In the genomic region with DNA sequence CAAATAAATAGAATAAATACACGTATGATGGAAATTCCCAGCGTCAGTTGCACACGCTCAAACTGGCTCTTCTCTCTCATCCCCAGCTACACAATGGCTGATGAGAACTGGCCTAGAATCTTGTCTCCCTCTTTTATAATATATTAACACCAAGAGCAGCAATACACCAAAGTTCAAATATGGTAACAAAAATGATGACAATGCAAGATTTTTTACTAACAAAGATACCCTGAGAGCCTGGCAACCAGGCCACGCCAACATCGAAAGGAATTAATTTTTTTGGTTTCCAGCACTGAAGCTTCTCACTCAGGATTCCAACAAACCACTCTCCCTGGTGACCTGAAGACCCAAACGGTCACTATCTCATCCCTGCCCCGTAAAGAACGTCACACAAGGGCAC, we compare ENCODE assay signal across 1 cellular context.
A peak's percentile ranks its signal among the peaks of the same experiment; 100 is the strongest.
TF ChIP-seq lines count a peak whose summit lies in the region.

No MANE protein-coding gene starts in this region.

TF ChIP-seq in HepG2, 621 proteins besides CTCF, POLR2A, EP300 and RAD21 (continued from another document):
- TF ChIP-seq MAFK (conservative IDR thresholded peaks at IDR 0.05 in 1 of 2, IDR thresholded peaks at IDR 0.05 in 1 of 2; ENCODE audit: low read length in 2 of 2) (peak; percentile 93 to 97), ZNF652 (CRISPR knock-in tag; IDR thresholded peaks at IDR 0.05; ENCODE audit: borderline replicate concordance, low read depth) (no peak), MAFF (IDR thresholded peaks at IDR 0.05; ENCODE audit: low read depth, low read length) (peak; percentile 95)
- TF ChIP-seq, protein P1, sequence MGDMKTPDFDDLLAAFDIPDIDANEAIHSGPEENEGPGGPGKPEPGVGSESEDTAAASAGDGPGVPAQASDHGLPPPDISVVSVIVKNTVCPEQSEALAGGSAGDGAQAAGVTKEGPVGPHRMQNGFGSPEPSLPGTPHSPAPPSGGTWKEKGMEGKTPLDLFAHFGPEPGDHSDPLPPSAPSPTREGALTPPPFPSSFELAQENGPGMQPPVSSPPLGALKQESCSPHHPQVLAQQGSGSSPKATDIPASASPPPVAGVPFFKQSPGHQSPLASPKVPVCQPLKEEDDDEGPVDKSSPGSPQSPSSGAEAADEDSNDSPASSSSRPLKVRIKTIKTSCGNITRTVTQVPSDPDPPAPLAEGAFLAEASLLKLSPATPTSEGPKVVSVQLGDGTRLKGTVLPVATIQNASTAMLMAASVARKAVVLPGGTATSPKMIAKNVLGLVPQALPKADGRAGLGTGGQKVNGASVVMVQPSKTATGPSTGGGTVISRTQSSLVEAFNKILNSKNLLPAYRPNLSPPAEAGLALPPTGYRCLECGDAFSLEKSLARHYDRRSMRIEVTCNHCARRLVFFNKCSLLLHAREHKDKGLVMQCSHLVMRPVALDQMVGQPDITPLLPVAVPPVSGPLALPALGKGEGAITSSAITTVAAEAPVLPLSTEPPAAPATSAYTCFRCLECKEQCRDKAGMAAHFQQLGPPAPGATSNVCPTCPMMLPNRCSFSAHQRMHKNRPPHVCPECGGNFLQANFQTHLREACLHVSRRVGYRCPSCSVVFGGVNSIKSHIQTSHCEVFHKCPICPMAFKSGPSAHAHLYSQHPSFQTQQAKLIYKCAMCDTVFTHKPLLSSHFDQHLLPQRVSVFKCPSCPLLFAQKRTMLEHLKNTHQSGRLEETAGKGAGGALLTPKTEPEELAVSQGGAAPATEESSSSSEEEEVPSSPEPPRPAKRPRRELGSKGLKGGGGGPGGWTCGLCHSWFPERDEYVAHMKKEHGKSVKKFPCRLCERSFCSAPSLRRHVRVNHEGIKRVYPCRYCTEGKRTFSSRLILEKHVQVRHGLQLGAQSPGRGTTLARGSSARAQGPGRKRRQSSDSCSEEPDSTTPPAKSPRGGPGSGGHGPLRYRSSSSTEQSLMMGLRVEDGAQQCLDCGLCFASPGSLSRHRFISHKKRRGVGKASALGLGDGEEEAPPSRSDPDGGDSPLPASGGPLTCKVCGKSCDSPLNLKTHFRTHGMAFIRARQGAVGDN (CRISPR knock-in tag; IDR thresholded peaks at IDR 0.05), result no peak
